Comparison of ENCODE assay signal across 13 cellular contexts in the genomic region with DNA sequence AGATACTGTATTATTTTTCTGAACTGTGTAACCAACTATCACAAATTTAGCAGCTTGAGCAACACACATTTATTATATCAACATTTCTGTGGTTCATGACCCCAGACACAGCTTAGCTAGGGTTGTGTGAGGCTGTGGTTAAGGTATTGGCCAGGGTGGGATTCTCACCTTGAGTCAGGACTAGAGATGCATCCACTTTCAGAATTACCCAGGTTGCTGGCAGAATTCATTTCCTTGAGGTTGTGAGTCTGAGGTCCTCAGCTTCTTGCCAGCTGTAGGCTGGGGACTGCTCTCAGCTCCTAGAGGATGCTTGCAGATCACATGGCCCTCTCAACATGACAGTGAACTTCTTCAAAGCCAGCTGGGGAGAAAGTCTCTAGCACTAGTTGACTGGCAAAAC.
A peak's percentile ranks its signal among the peaks of the same experiment; 100 is the strongest.
DNase-seq lines count a peak whose midpoint lies in the region; ATAC-seq and TF ChIP-seq lines count a peak whose summit lies in the region.
"Had no signal": no experiment of that assay in that cellular context is flagged by ENCODE, and none has a peak within 500 bp of the region (broad histone marks: within the 10 kb centered on the region; RNA-seq: fewer than 3 reads in every experiment).

No MANE protein-coding gene starts in this region.

- no peak overlapping the region for H3K9ac ChIP-seq in MM.1S (ENCODE audit: low read length)
- H3K9ac ChIP-seq in mesendoderm (ENCODE audit: low read length): no peak overlapping the region
- H3K9ac ChIP-seq: BLaER1 treated with 17β-estradiol and CSF1 and Interleukin-3, amounts not matched to agents 10 nM and 100 nM had no signal

- H3K9me2 ChIP-seq in MM.1S (replicated peaks; ENCODE audit: insufficient read depth, low read length): no peaks in the 10 kb centered on the region

- POLR2A ChIA-PET in CD8-positive, alpha-beta T cell (lab: Charles Lee): no interaction called here

- TF ChIP-seq EP300 in ovary (IDR thresholded peaks at IDR 0.05): no peak

- no peak overlapping the region for H4K5ac ChIP-seq in mesendoderm (ENCODE audit: low read length)

- H3K23ac ChIP-seq in mesendoderm (ENCODE audit: low read length): no peak overlapping the region

- H2AFZ ChIP-seq in MM.1S (ENCODE audit: low read length): no peak overlapping the region

- intact Hi-C loops in CD8-positive, alpha-beta T cell (cut with DNase I, micrococcal nuclease): no loop called here
- intact Hi-C loops in ovary (cut with DNase I): no loop called here

- no peak overlapping the region for H2AK5ac ChIP-seq in mesendoderm (ENCODE audit: low read length)

- DNase-seq in CD8-positive, alpha-beta T cell: peak in 1 of 7 experiments; percentile 19
- DNase-seq in MM.1S (peak; percentile 45), mesendoderm (no peak), ovary (no peak), H7 (no peak)
- no peak for DNase-seq in central memory CD4-positive, alpha-beta T cell
- DNase-seq: mesenchymal stem cell, NCI-H187, SW 1271 had no signal

- peak; percentile 34 for ATAC-seq in CD8-positive, alpha-beta T cell
- ATAC-seq in GM18907 (IDR thresholded peaks at IDR 0.05; ENCODE audit: unreplicated experiment): peak; percentile 95
- ATAC-seq in HG02678 (IDR thresholded peaks at IDR 0.05; ENCODE audit: unreplicated experiment): peak; percentile 90
- ATAC-seq: HCT116 had no signal

- TF ChIP-seq CTCF in CD8-positive, alpha-beta T cell (IDR thresholded peaks at IDR 0.05): no peak
- no peak for TF ChIP-seq CTCF in MM.1S (IDR thresholded peaks at IDR 0.05; ENCODE audit: low read length)
- no peak for TF ChIP-seq CTCF in ovary (IDR thresholded peaks at IDR 0.05)

- H3K18ac ChIP-seq in mesendoderm (ENCODE audit: low read length): no peak overlapping the region

- no peaks in the 10 kb centered on the region for H4K20me1 ChIP-seq in MM.1S (ENCODE audit: insufficient read depth, low read length)
- H4K20me1 ChIP-seq: BLaER1 treated with 17β-estradiol and CSF1 and Interleukin-3, amounts not matched to agents 10 nM and 100 nM had no signal

- H3K36me3 ChIP-seq in CD8-positive, alpha-beta T cell (ENCODE audit: insufficient read depth, low read length): no peaks in the 10 kb centered on the region
- no peaks in the 10 kb centered on the region for H3K36me3 ChIP-seq in MM.1S (replicated peaks; ENCODE audit: insufficient read depth, low read length)
- H3K36me3 ChIP-seq in mesendoderm (ENCODE audit: control insufficient read depth, insufficient read depth, low read length): no peaks in the 10 kb centered on the region
- no peaks in the 10 kb centered on the region for H3K36me3 ChIP-seq in ovary
- no peaks in the 10 kb centered on the region for H3K36me3 ChIP-seq in H7 (replicated peaks; ENCODE audit: control insufficient read depth, insufficient read depth, low read length)

- H3F3A ChIP-seq in MM.1S (ENCODE audit: insufficient read depth, low read length): no peaks in the 10 kb centered on the region

- no peak for TF ChIP-seq POLR2A in ovary (IDR thresholded peaks at IDR 0.05)

- H2BK120ac ChIP-seq in mesendoderm (ENCODE audit: low read depth, low read length): no peak overlapping the region

- no peak overlapping the region for H3K56ac ChIP-seq in mesendoderm (ENCODE audit: low read length)

- CTCF ChIA-PET in CD8-positive, alpha-beta T cell (lab: Charles Lee): no interaction called here

- H3K27me3 Mint-ChIP-seq in CD8-positive, alpha-beta T cell (ENCODE audit: low read depth): no peaks in the 10 kb centered on the region

- H3K9me3 Mint-ChIP-seq in CD8-positive, alpha-beta T cell: no peaks in the 10 kb centered on the region

- no peak overlapping the region for H3K4me3 Mint-ChIP-seq in CD8-positive, alpha-beta T cell

- peaks cover 4% of the 10 kb centered on the region for H3K4me1 ChIP-seq in CD8-positive, alpha-beta T cell (ENCODE audit: insufficient read depth, low read length)
- no peaks in the 10 kb centered on the region for H3K4me1 ChIP-seq in MM.1S (ENCODE audit: low read length)
- no peaks in the 10 kb centered on the region for H3K4me1 ChIP-seq in mesendoderm (ENCODE audit: control insufficient read depth, low read depth, low read length)
- no peaks in the 10 kb centered on the region for H3K4me1 ChIP-seq in ovary (ENCODE audit: insufficient read depth)
- H3K4me1 ChIP-seq: BLaER1 treated with 17β-estradiol and CSF1 and Interleukin-3, amounts not matched to agents 10 nM and 100 nM had no signal

- H3K27ac Mint-ChIP-seq in CD8-positive, alpha-beta T cell: peak overlapping the region; percentile 1

- no peaks in the 10 kb centered on the region for H3K79me1 ChIP-seq in mesendoderm (ENCODE audit: low read length)

- no peak overlapping the region for H3K27ac ChIP-seq in CD8-positive, alpha-beta T cell (ENCODE audit: low read depth, low read length)
- no peak overlapping the region for H3K27ac ChIP-seq in MM.1S (ENCODE audit: low read length)
- no peak overlapping the region for H3K27ac ChIP-seq in mesendoderm (ENCODE audit: low read depth, low read length)
- no peak overlapping the region for H3K27ac ChIP-seq in ovary
- H3K27ac ChIP-seq: BLaER1 treated with 17β-estradiol and CSF1 and Interleukin-3, amounts not matched to agents 10 nM and 100 nM had no signal

- H3K36me3 Mint-ChIP-seq in CD8-positive, alpha-beta T cell: peaks cover 19% of the 10 kb centered on the region

- H3K4me2 ChIP-seq in MM.1S (ENCODE audit: low read depth, low read length): no peak overlapping the region
- no peak overlapping the region for H3K4me2 ChIP-seq in mesendoderm (ENCODE audit: low read length)
- H3K4me2 ChIP-seq: BLaER1 treated with 17β-estradiol and CSF1 and Interleukin-3, amounts not matched to agents 10 nM and 100 nM had no signal

- no peaks in the 10 kb centered on the region for H3K9me3 ChIP-seq in CD8-positive, alpha-beta T cell (ENCODE audit: low read length)
- H3K9me3 ChIP-seq in MM.1S (replicated peaks; ENCODE audit: insufficient read depth, low read length) (no peaks in the 10 kb centered on the region), ovary (no peaks in the 10 kb centered on the region)

- H3K4me1 Mint-ChIP-seq in CD8-positive, alpha-beta T cell (ENCODE audit: low read depth): peaks cover 16% of the 10 kb centered on the region

- H3K4me3 ChIP-seq in CD8-positive, alpha-beta T cell (ENCODE audit: low read depth, low read length): no peak overlapping the region
- H3K4me3 ChIP-seq in MM.1S (ENCODE audit: low read length) (no peak overlapping the region), mesendoderm (ENCODE audit: low read length) (no peak overlapping the region), ovary (no peak overlapping the region), H7 (ENCODE audit: insufficient read depth, low read depth, low read length) (no peak overlapping the region)
- H3K4me3 ChIP-seq: BLaER1 treated with 17β-estradiol and CSF1 and Interleukin-3, amounts not matched to agents 10 nM and 100 nM had no signal

- no peak overlapping the region for H2BK5ac ChIP-seq in mesendoderm (ENCODE audit: low read length)

- no peak overlapping the region for H2BK15ac ChIP-seq in mesendoderm (replicated peaks; ENCODE audit: low read depth)

- no peak overlapping the region for H4K8ac ChIP-seq in mesendoderm (ENCODE audit: low read depth, low read length)

- H3K79me2 ChIP-seq in MM.1S (ENCODE audit: low read length) (no peaks in the 10 kb centered on the region), mesendoderm (ENCODE audit: control insufficient read depth, insufficient read depth, low read length) (no peaks in the 10 kb centered on the region)

- no peak overlapping the region for H3K4ac ChIP-seq in mesendoderm (ENCODE audit: low read depth, low read length)

- no peaks in the 10 kb centered on the region for H3K27me3 ChIP-seq in CD8-positive, alpha-beta T cell (ENCODE audit: insufficient read depth, low read length)
- no peaks in the 10 kb centered on the region for H3K27me3 ChIP-seq in MM.1S (replicated peaks; ENCODE audit: insufficient read depth, low read length)
- H3K27me3 ChIP-seq in mesendoderm (ENCODE audit: insufficient read depth, low read length, poor library complexity): no peaks in the 10 kb centered on the region
- H3K27me3 ChIP-seq in ovary: no peaks in the 10 kb centered on the region
- no peaks in the 10 kb centered on the region for H3K27me3 ChIP-seq in H7 (ENCODE audit: control insufficient read depth, insufficient read depth, low read length)
- H3K27me3 ChIP-seq: BLaER1 treated with 17β-estradiol and CSF1 and Interleukin-3, amounts not matched to agents 10 nM and 100 nM had no signal

Comparison
In these comparisons a context has a peak if more than half of its experiments do, and no peak if none do; other contexts are left out.
1. ATAC-seq: peak in every context shown above with its lines; median percentile 95 in GM18907; 90 in HG02678; 34 in CD8-positive, alpha-beta T cell.